14 cellular contexts compared by ENCODE assay signal in the genomic region with DNA sequence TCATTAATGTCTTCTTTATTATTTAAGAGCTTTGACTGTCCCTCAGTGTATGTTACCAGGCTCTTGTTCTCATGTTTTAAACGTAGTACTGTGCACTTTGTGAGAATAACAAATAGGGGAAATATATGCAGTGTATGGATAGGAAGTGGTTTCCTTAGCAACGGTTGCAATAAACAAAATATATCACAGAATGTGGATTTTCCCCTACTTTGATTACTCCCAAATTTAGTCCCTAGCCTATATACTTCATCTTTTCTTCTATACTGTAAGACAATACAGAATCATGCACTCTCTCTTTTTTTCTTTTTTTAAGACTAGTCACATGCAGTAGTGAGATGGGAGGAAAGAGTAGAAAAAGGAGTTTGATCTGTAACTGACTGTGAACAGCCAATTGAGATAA.
A peak's percentile ranks its signal among the peaks of the same experiment; 100 is the strongest.
DNase-seq lines count a peak whose midpoint lies in the region; ATAC-seq and TF ChIP-seq lines count a peak whose summit lies in the region.
"Had no signal": no experiment of that assay in that cellular context is flagged by ENCODE, and none has a peak within 500 bp of the region (broad histone marks: within the 10 kb centered on the region; RNA-seq: fewer than 3 reads in every experiment).

No MANE protein-coding gene starts in this region.

- no peak overlapping the region for H4K91ac ChIP-seq in mesenchymal stem cell (ENCODE audit: low read length)

- H3K4me3 ChIP-seq in GM12865 (ENCODE audit: low read depth, low read length) (no peak overlapping the region), OCI-LY7 (ENCODE audit: low read depth, low read length, poor library complexity, severe bottlenecking) (no peak overlapping the region), mesenchymal stem cell (ENCODE audit: insufficient read depth in 1 of 2, low read depth in 1 of 2, low read length in 2 of 2) (no peak overlapping the region), body of pancreas (no peak overlapping the region)
- H3K4me3 ChIP-seq: smooth muscle cell, uterus had no signal

- no peaks in the 10 kb centered on the region for H3K36me3 ChIP-seq in OCI-LY7 (ENCODE audit: insufficient read depth, low read length)
- no peaks in the 10 kb centered on the region for H3K36me3 ChIP-seq in mesenchymal stem cell (ENCODE audit: control insufficient read depth in 1 of 2, insufficient read depth in 2 of 2, low read depth in 1 of 2, low read length in 2 of 2)
- no peaks in the 10 kb centered on the region for H3K36me3 ChIP-seq in body of pancreas (replicated peaks in 1 of 2; ENCODE audit: insufficient read depth in 1 of 2, low read depth in 2 of 2)
- H3K36me3 ChIP-seq: brain microvascular endothelial cell, uterus had no signal

- no peak overlapping the region for H2BK5ac ChIP-seq in mesenchymal stem cell (ENCODE audit: low read depth, low read length, poor library complexity, severe bottlenecking)

- no peak overlapping the region for H3K14ac ChIP-seq in mesenchymal stem cell (ENCODE audit: low read length in 2 of 2)

- H3K27me3 ChIP-seq in mesenchymal stem cell (ENCODE audit: control insufficient read depth in 1 of 2, insufficient read depth in 1 of 2, low read length in 2 of 2) (no peaks in the 10 kb centered on the region), body of pancreas (no peaks in the 10 kb centered on the region)
- H3K27me3 ChIP-seq: brain microvascular endothelial cell, uterus had no signal

- H3K4me3 Mint-ChIP-seq in progenitor cell of endocrine pancreas (ENCODE audit: low read depth) = no peak overlapping the region
- H3K4me3 Mint-ChIP-seq: natural killer cell treated with Interleukin-12 subunit alpha and Interleukin-12 subunit beta and Interleukin-15 and Interleukin-18, amount 100 ng/mL, for 72 hours had no signal

- no peaks in the 10 kb centered on the region for H3K79me1 ChIP-seq in mesenchymal stem cell (replicated peaks; ENCODE audit: low read length, poor library complexity, severe bottlenecking)

- no peaks in the 10 kb centered on the region for H3K79me2 ChIP-seq in OCI-LY7 (ENCODE audit: insufficient read depth, low read depth, low read length)

- H4K20me1 ChIP-seq in OCI-LY7 (ENCODE audit: insufficient read depth, low read length) = no peaks in the 10 kb centered on the region

- no peak overlapping the region for H3K23ac ChIP-seq in mesenchymal stem cell (ENCODE audit: low read length in 2 of 2)

- peaks cover 3% of the 10 kb centered on the region for H3K9me3 Mint-ChIP-seq in progenitor cell of endocrine pancreas (ENCODE audit: low read depth)
- H3K9me3 Mint-ChIP-seq: natural killer cell treated with Interleukin-12 subunit alpha and Interleukin-12 subunit beta and Interleukin-15 and Interleukin-18, amount 100 ng/mL, for 72 hours had no signal

- no peak overlapping the region for H3K27ac Mint-ChIP-seq in progenitor cell of endocrine pancreas
- H3K27ac Mint-ChIP-seq: natural killer cell treated with Interleukin-12 subunit alpha and Interleukin-12 subunit beta and Interleukin-15 and Interleukin-18, amount 100 ng/mL, for 72 hours had no signal

- intact Hi-C loops in OCI-LY7 (cut with micrococcal nuclease; ENCODE audit: unreplicated experiment) = no loop called here
- intact Hi-C loops in body of pancreas (cut with DNase I) = no loop called here

- no TSS peak for BruUV-seq in OCI-LY7 (replicated peaks; lab: Mats Ljungman, UMichigan)

- CTCF ChIA-PET in OCI-LY7 (lab: Charles Lee; ENCODE audit: unreplicated experiment) = no interaction called here

- no peak overlapping the region for H2BK12ac ChIP-seq in mesenchymal stem cell (ENCODE audit: low read length in 2 of 2)

- H3K4me1 ChIP-seq in OCI-LY7 (ENCODE audit: insufficient read depth, low read length, poor library complexity, severe bottlenecking) (peaks cover 56% of the 10 kb centered on the region), mesenchymal stem cell (ENCODE audit: control insufficient read depth, insufficient read depth, low read depth, low read length) (no peaks in the 10 kb centered on the region), body of pancreas (no peaks in the 10 kb centered on the region)
- H3K4me1 ChIP-seq: uterus had no signal

- H2AFZ ChIP-seq in OCI-LY7 (ENCODE audit: low read length) (peak overlapping the region; percentile 55; the same call in 1 of the 2 replicates), mesenchymal stem cell (ENCODE audit: low read depth, low read length) (no peak overlapping the region)

- no peak for TF ChIP-seq POLR2A in body of pancreas (IDR thresholded peaks at IDR 0.05)

- POLR2A ChIA-PET in OCI-LY7 (lab: Charles Lee) = interaction anchor here (0.7 to 4.6 kb wide), 9 partner anchors 9 to 191 kb away, joined by 3 to 43 read pairs (median 3); no protein-coding TSS in a partner anchor

- no peak overlapping the region for H3K9ac ChIP-seq in mesenchymal stem cell (ENCODE audit: low read length)
- H3K9ac ChIP-seq: KMS-11 had no signal

- no peak overlapping the region for H2BK15ac ChIP-seq in mesenchymal stem cell (ENCODE audit: low read depth, poor library complexity, severe bottlenecking)

- H3K4me2 ChIP-seq in OCI-LY7 (ENCODE audit: low read length) (peak overlapping the region; percentile 24; the same call in 1 of the 2 replicates), mesenchymal stem cell (ENCODE audit: low read length, poor library complexity, severe bottlenecking) (no peak overlapping the region)
- H3K4me2 ChIP-seq: KMS-11, smooth muscle cell had no signal

- no peak overlapping the region for H2AK5ac ChIP-seq in mesenchymal stem cell (ENCODE audit: low read length, severe bottlenecking)

- no peak overlapping the region for H3K18ac ChIP-seq in mesenchymal stem cell (ENCODE audit: low read depth in 1 of 2, low read length in 2 of 2)

- H3K27me3 Mint-ChIP-seq in progenitor cell of endocrine pancreas = peaks cover 4% of the 10 kb centered on the region

- DNase-seq in GM12865 (ENCODE audit: low read depth) = peak; percentile 30
- no peak for DNase-seq in OCI-LY7 (ENCODE audit: low spot score)
- DNase-seq in mesenchymal stem cell = peak; percentile 18
- no peak for DNase-seq in body of pancreas
- no peak for DNase-seq in progenitor cell of endocrine pancreas (ENCODE audit: low spot score, unreplicated experiment)
- no peak for DNase-seq in foreskin melanocyte
- DNase-seq in NCI-H1092 (lab: John Stamatoyannopoulos, UW) = no peak
- DNase-seq: brain microvascular endothelial cell, erythroblast, uterus had no signal

- no peak overlapping the region for H4K8ac ChIP-seq in mesenchymal stem cell (ENCODE audit: low read length)

- no peak overlapping the region for H3K4ac ChIP-seq in mesenchymal stem cell (ENCODE audit: low read depth in 1 of 2, low read length in 2 of 2)

- no peaks in the 10 kb centered on the region for H3K36me3 Mint-ChIP-seq in progenitor cell of endocrine pancreas (ENCODE audit: insufficient read depth)
- H3K36me3 Mint-ChIP-seq: natural killer cell treated with Interleukin-12 subunit alpha and Interleukin-12 subunit beta and Interleukin-15 and Interleukin-18, amount 100 ng/mL, for 72 hours had no signal

- H3K9me3 ChIP-seq in OCI-LY7 (ENCODE audit: low read length) (no peaks in the 10 kb centered on the region), mesenchymal stem cell (ENCODE audit: control insufficient read depth, low read length) (no peaks in the 10 kb centered on the region), body of pancreas (no peaks in the 10 kb centered on the region)
- H3K9me3 ChIP-seq: uterus had no signal

- TF ChIP-seq CTCF in GM12865 (IDR thresholded peaks at IDR 0.05; ENCODE audit: insufficient read depth, low read depth, low read length, missing control alignments) (no peak), OCI-LY7 (conservative IDR thresholded peaks at IDR 0.05; ENCODE audit: low read length) (no peak), body of pancreas (IDR thresholded peaks at IDR 0.05) (no peak), progenitor cell of endocrine pancreas (IDR thresholded peaks at IDR 0.05; ENCODE audit: unreplicated experiment) (no peak)

- peak; percentile 65 for ATAC-seq in HG02610 (IDR thresholded peaks at IDR 0.05; ENCODE audit: unreplicated experiment)
- ATAC-seq in body of pancreas = no peak

- no peaks in the 10 kb centered on the region for H3K9me2 ChIP-seq in OCI-LY7 (ENCODE audit: insufficient read depth, low read length)

- no peak overlapping the region for H3K27ac ChIP-seq in OCI-LY7 (ENCODE audit: low read depth, low read length, poor library complexity, severe bottlenecking)
- no peak overlapping the region for H3K27ac ChIP-seq in mesenchymal stem cell (ENCODE audit: low read length, poor library complexity, severe bottlenecking)
- no peak overlapping the region for H3K27ac ChIP-seq in body of pancreas
- H3K27ac ChIP-seq: brain microvascular endothelial cell, KMS-11, uterus had no signal

- H2BK120ac ChIP-seq in mesenchymal stem cell (ENCODE audit: low read depth, low read length) = no peak overlapping the region

- no CpG with 5 or more reads among the region's 2 CpGs for WGBS in mesenchymal stem cell
- 38 to 46% methylated on average over 2 of the region's 2 CpGs for WGBS in body of pancreas, 2 donors

- peaks cover 4% of the 10 kb centered on the region for H3K4me1 Mint-ChIP-seq in progenitor cell of endocrine pancreas (ENCODE audit: low read depth)

Comparison
In these comparisons a context has a peak if more than half of its experiments do, and no peak if none do; other contexts are left out.
1. DNase-seq: peak in GM12865 (single experiment) and mesenchymal stem cell (single experiment); none in OCI-LY7 (single experiment), body of pancreas (0 of 4), progenitor cell of endocrine pancreas (single experiment), foreskin melanocyte (single experiment) and NCI-H1092 (single experiment).